ENCODE assay signal across 8 cellular contexts in genomic region chr10:24952146-24952700, GRCh38. TPM values are rescaled to one million over a fixed set of nuclear protein-coding genes. Genes with fewer than 3 reads are reported as not detected.
DNase-seq lines count a peak whose midpoint lies in the region; ATAC-seq and TF ChIP-seq lines count a peak whose summit lies in the region.

Gene PRTFDC1, minus strand, starts transcription at chr10:24952606. Its CDS starts 31 bp downstream, at chr10:24952575.

- peak; percentile 11 to 31 for ATAC-seq in CD4-positive, CD25-positive, alpha-beta regulatory T cell (ENCODE audit: low read depth in 2 of 2)
- ATAC-seq in GM19324 (IDR thresholded peaks at IDR 0.05; ENCODE audit: low FRiP score, unreplicated experiment): peak; percentile 34
- peak; percentile 16 for ATAC-seq in HG03460 (IDR thresholded peaks at IDR 0.05; ENCODE audit: unreplicated experiment)

- peak within 1 kb of the TSS; percentile 41 for H3K4me3 ChIP-seq in CD4-positive, CD25-positive, alpha-beta regulatory T cell (ENCODE audit: low read depth, low read length)
- H3K4me3 ChIP-seq in epithelial cell of proximal tubule (ENCODE audit: low read depth, low read length) (peak within 1 kb of the TSS; percentile 65), mucosa of rectum (ENCODE audit: low read length in 2 of 2) (peak within 1 kb of the TSS; percentile 65 to 78), tibial nerve (peak within 1 kb of the TSS; percentile 35 to 63 (median 51))

- H3K9me3 Mint-ChIP-seq in CD4-positive, CD25-positive, alpha-beta regulatory T cell: peaks cover 0 to 2% (median 0%) of the 10 kb centered on the region in 7 donors

- no peaks in the 10 kb centered on the region for H3K36me3 ChIP-seq in CD4-positive, CD25-positive, alpha-beta regulatory T cell (ENCODE audit: control insufficient read depth, insufficient read depth, low read length)
- no peaks in the 10 kb centered on the region for H3K36me3 ChIP-seq in mucosa of rectum (ENCODE audit: control insufficient read depth in 2 of 2, insufficient read depth in 2 of 2, low read length in 2 of 2)
- H3K36me3 ChIP-seq in tibial nerve: no peaks in the 10 kb centered on the region

- 9 to 12% methylated on average over 33 to 53 of the region's 55 CpGs for WGBS in tibial nerve, 2 donors

- peaks cover 7% of the 10 kb centered on the region for H3K27me3 Mint-ChIP-seq in CD4-positive, CD25-positive, alpha-beta regulatory T cell

- H3K4me1 Mint-ChIP-seq in CD4-positive, CD25-positive, alpha-beta regulatory T cell: peaks cover 5 to 35% (median 14%) of the 10 kb centered on the region in 4 donors

- peak in 2 of 3 donors; percentile 13 to 21 for DNase-seq in CD4-positive, CD25-positive, alpha-beta regulatory T cell
- peak; percentile 13 for DNase-seq in activated CD4-positive, alpha-beta T cell treated with anti-CD3 and anti-CD28 coated beads, Interleukin-2, amount 50 U/mL, for 1 hour
- DNase-seq in epithelial cell of proximal tubule (ENCODE audit: low read depth): no peak
- DNase-seq in tibial nerve (ENCODE audit: low spot score in 2 of 2): peak; percentile 24 to 31
- no peak for DNase-seq in NK-92 (lab: John Stamatoyannopoulos, UW; ENCODE audit: unreplicated experiment)

- H3K9ac ChIP-seq in mucosa of rectum (ENCODE audit: low read depth in 1 of 2, low read length in 2 of 2): peak within 1 kb of the TSS; percentile 71 to 76

- H3K9me3 ChIP-seq in CD4-positive, CD25-positive, alpha-beta regulatory T cell (ENCODE audit: control insufficient read depth in 2 of 2, low read length in 2 of 2): no peaks in the 10 kb centered on the region
- no peaks in the 10 kb centered on the region for H3K9me3 ChIP-seq in mucosa of rectum (ENCODE audit: control insufficient read depth in 2 of 2, low read length in 2 of 2)
- no peaks in the 10 kb centered on the region for H3K9me3 ChIP-seq in tibial nerve

- H3K36me3 Mint-ChIP-seq in CD4-positive, CD25-positive, alpha-beta regulatory T cell: no peaks in the 10 kb centered on the region

- H3K27ac Mint-ChIP-seq in CD4-positive, CD25-positive, alpha-beta regulatory T cell: peak within 1 kb of the TSS; percentile 21 to 62 (median 50)

- H3K4me3 Mint-ChIP-seq in CD4-positive, CD25-positive, alpha-beta regulatory T cell: peak within 1 kb of the TSS; percentile 78 to 91 (median 84)

- H3K27ac ChIP-seq in CD4-positive, CD25-positive, alpha-beta regulatory T cell (ENCODE audit: insufficient read depth, low read length, poor library complexity, severe bottlenecking): no peak within 1 kb of the TSS
- H3K27ac ChIP-seq in mucosa of rectum (ENCODE audit: low read depth in 2 of 2, low read length in 2 of 2) (peak within 1 kb of the TSS; percentile 60 to 68), tibial nerve (peak within 1 kb of the TSS; percentile 41 to 85 (median 79))

- peaks cover 2% of the 10 kb centered on the region for H3K27me3 ChIP-seq in CD4-positive, CD25-positive, alpha-beta regulatory T cell (ENCODE audit: control insufficient read depth, insufficient read depth, low read length)
- no peaks in the 10 kb centered on the region for H3K27me3 ChIP-seq in mucosa of rectum (ENCODE audit: control insufficient read depth in 2 of 2, insufficient read depth in 2 of 2, low read length in 2 of 2)
- H3K27me3 ChIP-seq in tibial nerve: peaks cover 0 to 7% of the 10 kb centered on the region in 2 donors

- TF ChIP-seq CTCF in epithelial cell of proximal tubule (conservative IDR thresholded peaks at IDR 0.05; ENCODE audit: low read depth, low read length) (peak; percentile 19), tibial nerve (IDR thresholded peaks at IDR 0.05) (no peak)

- no peak for TF ChIP-seq EP300 in tibial nerve (IDR thresholded peaks at IDR 0.05)

- TF ChIP-seq POLR2A in tibial nerve (IDR thresholded peaks at IDR 0.05): no peak

- H3K4me1 ChIP-seq in CD4-positive, CD25-positive, alpha-beta regulatory T cell (ENCODE audit: control insufficient read depth, insufficient read depth, low read length, poor library complexity, severe bottlenecking): peaks cover 16% of the 10 kb centered on the region
- H3K4me1 ChIP-seq in mucosa of rectum (ENCODE audit: control insufficient read depth in 2 of 2, insufficient read depth in 2 of 2, low read length in 2 of 2) (peaks cover 11% of the 10 kb centered on the region in 2 donors), tibial nerve (peaks cover 0 to 44% (median 5%) of the 10 kb centered on the region in 4 donors)

RNA-seq across cellular contexts. Expression of gene PRTFDC1, which starts in this region (rescaled TPM):
- 1.6 TPM for total RNA-seq in CD4-positive, CD25-positive, alpha-beta regulatory T cell
- polyA plus RNA-seq in CD4-positive, CD25-positive, alpha-beta regulatory T cell: 1 to 10 TPM in 1 of 4 donors, under 1 TPM in 1, not detected in 2; 0.37 to 1.3 TPM
- total RNA-seq in epithelial cell of proximal tubule: 25.7 and 27.8 TPM in 2 replicates
- 1 to 10 TPM in 3 of 4 donors, under 1 TPM in 1; 0.78 to 5.7 (median 1.3) TPM for total RNA-seq in tibial nerve

Comparison
In these comparisons a context has a peak if more than half of its experiments do, and no peak if none do; other contexts are left out.
1. DNase-seq: peak in CD4-positive, CD25-positive, alpha-beta regulatory T cell (2 of 3), activated CD4-positive, alpha-beta T cell treated with anti-CD3 and anti-CD28 coated beads, Interleukin-2, amount 50 U/mL, for 1 hour (single experiment) and tibial nerve (2 of 2); none in epithelial cell of proximal tubule (single experiment) and NK-92 (single experiment).
2. Peak in every context shown above with its lines, with median percentiles within 50 percentile points of each other: ATAC-seq and H3K4me3 ChIP-seq.